8 cellular contexts compared by ENCODE assay signal in the genomic region with DNA sequence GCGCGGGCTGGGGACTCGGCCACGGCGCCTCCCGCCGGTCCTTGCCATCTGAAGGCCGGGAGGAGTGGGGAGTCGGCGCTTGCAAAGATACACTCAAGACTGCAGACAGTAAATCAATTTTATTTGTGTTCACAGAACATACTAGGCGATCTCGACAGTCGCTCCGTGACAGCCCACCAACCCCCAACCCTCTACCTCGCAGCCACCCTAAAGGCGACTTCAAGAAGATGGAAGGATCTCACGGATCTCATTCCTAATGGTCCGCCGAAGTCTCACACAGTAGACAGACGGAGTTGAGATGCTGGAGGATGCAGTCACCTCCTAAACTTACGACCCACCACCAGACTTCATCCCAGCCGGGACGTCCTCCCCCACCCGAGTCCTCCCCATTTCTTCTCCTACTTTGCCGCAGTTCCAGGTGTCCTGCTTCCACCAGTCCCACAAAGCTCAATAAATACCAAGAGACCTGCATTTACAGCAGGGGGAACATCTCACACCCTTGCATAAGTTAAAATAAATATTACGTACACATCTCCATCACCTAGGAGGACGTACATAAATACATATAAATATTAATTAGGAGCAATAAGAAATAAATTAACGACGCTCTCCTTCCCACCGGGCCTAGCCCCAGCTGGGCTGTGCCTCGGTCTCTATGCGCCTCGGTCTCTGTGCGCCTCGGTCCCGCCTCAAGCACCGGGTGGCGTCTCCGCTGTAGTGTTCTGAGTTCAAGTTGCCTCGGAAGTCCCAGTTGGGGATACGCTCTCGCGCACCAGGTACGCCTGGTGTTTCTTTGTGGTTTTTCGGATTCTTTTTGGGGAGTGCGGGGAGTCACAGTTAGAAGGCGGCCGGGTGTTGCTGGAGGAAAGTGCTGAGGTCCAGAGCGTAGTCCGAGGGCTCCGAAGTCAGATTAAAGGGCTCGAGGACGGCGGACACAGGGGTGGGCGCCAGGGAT. TPM values are rescaled to one million over a fixed set of nuclear protein-coding genes. Genes with fewer than 3 reads are reported as not detected.
DNase-seq lines count a peak whose midpoint lies in the region; ATAC-seq and TF ChIP-seq lines count a peak whose summit lies in the region.

No MANE protein-coding gene starts in this region.

- TF ChIP-seq CTCF in glutamatergic neuron (IDR thresholded peaks at IDR 0.05; ENCODE audit: partially characterized antibody, unreplicated experiment), result no peak
- no peak for TF ChIP-seq CTCF in psoas muscle (IDR thresholded peaks at IDR 0.05)

- H3K4me1 ChIP-seq in psoas muscle, result peaks cover 12% of the 10 kb centered on the region

- WGBS in psoas muscle, 3 donors, result 10 to 12% (median 10%) methylated on average over 54 to 55 of the region's 55 CpGs

- H3K9me3 Mint-ChIP-seq in activated T-helper 1 cell treated with anti-CD3 and anti-CD28 coated beads, Interleukin-12 subunit alpha, Interleukin-12 subunit beta, Interleukin-2, Interleukin-4 antibody, amounts not matched to agents 30 ng/mL and 10 ng/mL and 1 ng/mL, durations not matched to agents 14 hours and 24 hours and 36 hours, result no peaks in the 10 kb centered on the region
- peaks cover 13% of the 10 kb centered on the region for H3K9me3 Mint-ChIP-seq in glutamatergic neuron (ENCODE audit: unreplicated experiment)

- DNase-seq in DMS79 treated with DMSO at 0.1 percent for 48 hours (lab: John Stamatoyannopoulos, UW) (peak; percentile 53), DMS79 (lab: John Stamatoyannopoulos, UW) (no peak), glutamatergic neuron (peak; percentile 35), psoas muscle (peak in 1 of 2 donors; percentile 41), NCI-H748 treated with DMSO at 0.1 percent for 48 hours (lab: John Stamatoyannopoulos, UW) (no peak)
- no peak for DNase-seq in Jurkat, Clone E6-1 (ENCODE audit: low read depth, low spot score)
- DNase-seq in activated T-helper 1 cell treated with anti-CD3 and anti-CD28 coated beads, Interleukin-12 subunit alpha, Interleukin-12 subunit beta, Interleukin-2, Interleukin-4 antibody, amounts not matched to agents 30 ng/mL and 10 ng/mL and 1 ng/mL, durations not matched to agents 14 hours and 24 hours and 36 hours (ENCODE audit: low spot score), result peak; percentile 37

- peak overlapping the region; percentile 67 for H3K4me3 ChIP-seq in Jurkat, Clone E6-1 (ENCODE audit: low read length)
- H3K4me3 ChIP-seq in psoas muscle, result peak overlapping the region; percentile 92

- peaks cover 0 to 32% of the 10 kb centered on the region in 2 donors for H3K36me3 ChIP-seq in psoas muscle (ENCODE audit: insufficient read depth in 1 of 2, low read depth in 1 of 2)

- no peaks in the 10 kb centered on the region for H3K9me3 ChIP-seq in psoas muscle

- peak; percentile 15 to 40 (median 36) for ATAC-seq in psoas muscle
- no peak for ATAC-seq in HG03039 (IDR thresholded peaks at IDR 0.05; ENCODE audit: unreplicated experiment)

- H3K27me3 ChIP-seq in psoas muscle (ENCODE audit: insufficient read depth in 3 of 3, low read length in 2 of 3), result no peaks in the 10 kb centered on the region

- peak overlapping the region; percentile 93 for H3K27ac ChIP-seq in psoas muscle

- peaks cover 70% of the 10 kb centered on the region for H3K4me1 Mint-ChIP-seq in activated T-helper 1 cell treated with anti-CD3 and anti-CD28 coated beads, Interleukin-12 subunit alpha, Interleukin-12 subunit beta, Interleukin-2, Interleukin-4 antibody, amounts not matched to agents 30 ng/mL and 10 ng/mL and 1 ng/mL, durations not matched to agents 14 hours and 24 hours and 36 hours (ENCODE audit: low read depth)
- peaks cover 21% of the 10 kb centered on the region for H3K4me1 Mint-ChIP-seq in glutamatergic neuron (ENCODE audit: low read depth, unreplicated experiment)

- H3K4me3 Mint-ChIP-seq in activated T-helper 1 cell treated with anti-CD3 and anti-CD28 coated beads, Interleukin-12 subunit alpha, Interleukin-12 subunit beta, Interleukin-2, Interleukin-4 antibody, amounts not matched to agents 30 ng/mL and 10 ng/mL and 1 ng/mL, durations not matched to agents 14 hours and 24 hours and 36 hours, result peak overlapping the region; percentile 100
- peak overlapping the region; percentile 94 for H3K4me3 Mint-ChIP-seq in glutamatergic neuron (ENCODE audit: unreplicated experiment)

- H3K27me3 Mint-ChIP-seq in activated T-helper 1 cell treated with anti-CD3 and anti-CD28 coated beads, Interleukin-12 subunit alpha, Interleukin-12 subunit beta, Interleukin-2, Interleukin-4 antibody, amounts not matched to agents 30 ng/mL and 10 ng/mL and 1 ng/mL, durations not matched to agents 14 hours and 24 hours and 36 hours (ENCODE audit: insufficient read depth), result peaks cover 5% of the 10 kb centered on the region
- peaks cover 22% of the 10 kb centered on the region for H3K27me3 Mint-ChIP-seq in glutamatergic neuron (ENCODE audit: unreplicated experiment)

- peaks cover 51% of the 10 kb centered on the region for H3K36me3 Mint-ChIP-seq in activated T-helper 1 cell treated with anti-CD3 and anti-CD28 coated beads, Interleukin-12 subunit alpha, Interleukin-12 subunit beta, Interleukin-2, Interleukin-4 antibody, amounts not matched to agents 30 ng/mL and 10 ng/mL and 1 ng/mL, durations not matched to agents 14 hours and 24 hours and 36 hours (ENCODE audit: low read depth)
- peaks cover 4% of the 10 kb centered on the region for H3K36me3 Mint-ChIP-seq in glutamatergic neuron (ENCODE audit: unreplicated experiment)

- H3K27ac Mint-ChIP-seq in activated T-helper 1 cell treated with anti-CD3 and anti-CD28 coated beads, Interleukin-12 subunit alpha, Interleukin-12 subunit beta, Interleukin-2, Interleukin-4 antibody, amounts not matched to agents 30 ng/mL and 10 ng/mL and 1 ng/mL, durations not matched to agents 14 hours and 24 hours and 36 hours, result peak overlapping the region; percentile 99
- peak overlapping the region; percentile 89 for H3K27ac Mint-ChIP-seq in glutamatergic neuron (ENCODE audit: unreplicated experiment)

- intact Hi-C loops in activated T-helper 1 cell treated with anti-CD3 and anti-CD28 coated beads, Interleukin-12 subunit alpha, Interleukin-12 subunit beta, Interleukin-2, Interleukin-4 antibody, amounts not matched to agents 30 ng/mL and 10 ng/mL and 1 ng/mL, durations not matched to agents 14 hours and 24 hours and 36 hours (cut with micrococcal nuclease), result loop anchor here (1.0 kb wide), 4 partner anchors 8 to 134 kb away; no protein-coding TSS in a partner anchor
- intact Hi-C loops in psoas muscle (cut with DNase I), result loop anchor here (2.0 to 10.0 kb wide), 6 partner anchors 39 to 341 kb away; a partner anchor contains a TSS

RNA-seq across cellular contexts. Expression of a gene that starts 0.9 kb away (rescaled TPM):
- 139 TPM for polyA plus RNA-seq in Jurkat, Clone E6-1 (2012; ENCODE audit: insufficient read depth, insufficient read length)
- total RNA-seq in activated T-helper 1 cell treated with anti-CD3 and anti-CD28 coated beads, Interleukin-12 subunit alpha, Interleukin-12 subunit beta, Interleukin-2, Interleukin-4 antibody, amounts not matched to agents 30 ng/mL and 10 ng/mL and 1 ng/mL, durations not matched to agents 14 hours and 24 hours and 36 hours, result 252 and 262 TPM in 2 replicates
- total RNA-seq in glutamatergic neuron (ENCODE audit: unreplicated experiment), result 191 TPM
- 100 to 1,000 TPM; 113 to 182 (median 153) TPM for total RNA-seq in psoas muscle
- 100 to 1,000 TPM; 181 to 224 (median 206) TPM for polyA plus RNA-seq in psoas muscle

RNA-seq across cellular contexts. Expression of a gene that starts 1.0 kb away (rescaled TPM):
- 17.7 TPM for polyA plus RNA-seq in Jurkat, Clone E6-1 (2012; ENCODE audit: insufficient read depth, insufficient read length)
- 578 and 603 TPM in 2 replicates for total RNA-seq in activated T-helper 1 cell treated with anti-CD3 and anti-CD28 coated beads, Interleukin-12 subunit alpha, Interleukin-12 subunit beta, Interleukin-2, Interleukin-4 antibody, amounts not matched to agents 30 ng/mL and 10 ng/mL and 1 ng/mL, durations not matched to agents 14 hours and 24 hours and 36 hours
- total RNA-seq in glutamatergic neuron (ENCODE audit: unreplicated experiment) (13.5 TPM), psoas muscle (10 to 100 TPM in 3 of 4 donors, 1 to 10 TPM in 1; 6.3 to 38.4 (median 23.9) TPM)
- 100 to 1,000 TPM in 1 of 3 donors, 1 to 10 TPM in 2; 3.1 to 321 (median 3.2) TPM for polyA plus RNA-seq in psoas muscle

RNA-seq across cellular contexts. Expression of a gene that starts 23.2 kb away (rescaled TPM):
- polyA plus RNA-seq in Jurkat, Clone E6-1 (2012; ENCODE audit: insufficient read depth, insufficient read length), result 2,432 TPM
- total RNA-seq in activated T-helper 1 cell treated with anti-CD3 and anti-CD28 coated beads, Interleukin-12 subunit alpha, Interleukin-12 subunit beta, Interleukin-2, Interleukin-4 antibody, amounts not matched to agents 30 ng/mL and 10 ng/mL and 1 ng/mL, durations not matched to agents 14 hours and 24 hours and 36 hours, result 1,001 and 1,002 TPM in 2 replicates
- total RNA-seq in glutamatergic neuron (ENCODE audit: unreplicated experiment) (2,264 TPM), psoas muscle (100 to 1,000 TPM; 136 to 220 (median 201) TPM)
- polyA plus RNA-seq in psoas muscle, result 100 to 1,000 TPM; 175 to 487 (median 187) TPM

RNA-seq across cellular contexts. Expression of a gene that starts 26.3 kb away (rescaled TPM):
- polyA plus RNA-seq in Jurkat, Clone E6-1 (2012; ENCODE audit: insufficient read depth, insufficient read length), result 75.5 TPM
- 93.7 and 95.7 TPM in 2 replicates for total RNA-seq in activated T-helper 1 cell treated with anti-CD3 and anti-CD28 coated beads, Interleukin-12 subunit alpha, Interleukin-12 subunit beta, Interleukin-2, Interleukin-4 antibody, amounts not matched to agents 30 ng/mL and 10 ng/mL and 1 ng/mL, durations not matched to agents 14 hours and 24 hours and 36 hours
- total RNA-seq in glutamatergic neuron (ENCODE audit: unreplicated experiment), result 50.4 TPM
- 10 to 100 TPM; 12.7 to 18.0 (median 15.4) TPM for total RNA-seq in psoas muscle
- 10 to 100 TPM in 1 of 3 donors, 1 to 10 TPM in 2; 4.1 to 10.9 (median 6.5) TPM for polyA plus RNA-seq in psoas muscle

RNA-seq across cellular contexts. Expression of a gene that starts 52.6 kb away (rescaled TPM):
- polyA plus RNA-seq in Jurkat, Clone E6-1 (2012; ENCODE audit: insufficient read depth, insufficient read length), result 75.0 TPM
- total RNA-seq in activated T-helper 1 cell treated with anti-CD3 and anti-CD28 coated beads, Interleukin-12 subunit alpha, Interleukin-12 subunit beta, Interleukin-2, Interleukin-4 antibody, amounts not matched to agents 30 ng/mL and 10 ng/mL and 1 ng/mL, durations not matched to agents 14 hours and 24 hours and 36 hours, result 15.5 and 15.9 TPM in 2 replicates
- 52.2 TPM for total RNA-seq in glutamatergic neuron (ENCODE audit: unreplicated experiment)
- total RNA-seq in psoas muscle, result 1 to 10 TPM; 2.2 to 3.9 (median 2.6) TPM
- polyA plus RNA-seq in psoas muscle, result 1 to 10 TPM; 1.8 to 4.1 (median 1.8) TPM

Comparison
In these comparisons a context has a peak if more than half of its experiments do, and no peak if none do; other contexts are left out.
1. DNase-seq: peak in DMS79 treated with DMSO at 0.1 percent for 48 hours (single experiment), activated T-helper 1 cell treated with anti-CD3 and anti-CD28 coated beads, Interleukin-12 subunit alpha, Interleukin-12 subunit beta, Interleukin-2, Interleukin-4 antibody, amounts not matched to agents 30 ng/mL and 10 ng/mL and 1 ng/mL, durations not matched to agents 14 hours and 24 hours and 36 hours (single experiment) and glutamatergic neuron (single experiment); none in DMS79 (single experiment), Jurkat, Clone E6-1 (single experiment) and NCI-H748 treated with DMSO at 0.1 percent for 48 hours (single experiment).
2. RNA of a gene that starts 1.0 kb away (total RNA-seq): 578 to 603 TPM in activated T-helper 1 cell treated with anti-CD3 and anti-CD28 coated beads, Interleukin-12 subunit alpha, Interleukin-12 subunit beta, Interleukin-2, Interleukin-4 antibody, amounts not matched to agents 30 ng/mL and 10 ng/mL and 1 ng/mL, durations not matched to agents 14 hours and 24 hours and 36 hours; 6.3 to 38.4 TPM in psoas muscle and 13.5 TPM in glutamatergic neuron (single experiment); every median in the first group is over 10 times any median in the second.